Comparison of ENCODE assay signal across 8 cellular contexts in genomic region chr18:3449702-3450357, GRCh38. TPM values are rescaled to one million over a fixed set of nuclear protein-coding genes. Genes with fewer than 3 reads are reported as not detected.
DNase-seq lines count a peak whose midpoint lies in the region; ATAC-seq and TF ChIP-seq lines count a peak whose summit lies in the region.

TGIF1 (plus strand) TSS chr18:3450172; CDS start chr18:3450490, 318 bp downstream.

- TF ChIP-seq CTCF in left lung (IDR thresholded peaks at IDR 0.05), result no peak

- peaks cover 25 to 45% of the 10 kb centered on the region in 2 donors for H3K4me1 ChIP-seq in left lung

- no peaks in the 10 kb centered on the region for H3K36me3 ChIP-seq in left lung

- H3K9me3 ChIP-seq in left lung, result no peaks in the 10 kb centered on the region

- intact Hi-C loops in left lung (cut with DNase I), result loop anchor here in 1 of 2 donors (5.0 to 10.0 kb wide), 3 partner anchors 142 to 165 kb away; no protein-coding TSS in a partner anchor

- H3K4me3 ChIP-seq in left lung, result peak within 1 kb of the TSS; percentile 72 to 87

- no peaks in the 10 kb centered on the region for H3K27me3 ChIP-seq in left lung

- ATAC-seq in left lung (peak; percentile 46), GM21737 (IDR thresholded peaks at IDR 0.05; ENCODE audit: unreplicated experiment) (no peak)

- H3K27ac ChIP-seq in left lung, result peak within 1 kb of the TSS; percentile 95 to 99

- DNase-seq in NOMO-1 treated with DMSO at 0.1 percent for 48 hours (lab: John Stamatoyannopoulos, UW; ENCODE audit: unreplicated experiment), result peak; percentile 21
- no peak for DNase-seq in NOMO-1 treated with dmso at 0.1 percent for 144 hours (lab: John Stamatoyannopoulos, UW; ENCODE audit: unreplicated experiment)
- DNase-seq in NCI-H2029 treated with DMSO at 0.1 percent for 48 hours (lab: John Stamatoyannopoulos, UW), result peak; percentile 48
- DNase-seq in activated CD4-positive, alpha-beta T cell treated with anti-CD3 and anti-CD28 coated beads for 48 hours, result peak; percentile 54
- DNase-seq in dermis microvascular lymphatic vessel endothelial cell (ENCODE audit: low read depth in 2 of 2), result peak in 1 of 2 donors; percentile 80
- peak; percentile 89 to 93 for DNase-seq in left lung
- peak; percentile 23 to 33 for DNase-seq in stimulated activated CD4-positive, alpha-beta T cell treated with anti-CD3 and anti-CD28 coated beads, Interleukin-2, amount 100 ng/mL, for 48 hours

RNA-seq across cellular contexts. Expression of gene TGIF1, which starts in this region (rescaled TPM):
- 105 and 142 TPM in 2 replicates for total RNA-seq in dermis microvascular lymphatic vessel endothelial cell
- 10 to 100 TPM; 42.6 to 60.0 TPM for total RNA-seq in left lung
